ENCODE assay signal across 1 cellular context in genomic region chr9:35078066-35078465, GRCh38.
TF ChIP-seq lines count a peak whose summit lies in the region.

No MANE protein-coding gene starts in this region.

TF ChIP-seq in IMR-90, 13 proteins besides CTCF, POLR2A, EP300 and RAD21:
- TF ChIP-seq MXI1 (IDR thresholded peaks at IDR 0.05; ENCODE audit: borderline replicate concordance, low read depth, low read length) = no peak
- TF ChIP-seq USF2 (IDR thresholded peaks at IDR 0.05; ENCODE audit: low read depth, low read length) = no peak
- TF ChIP-seq BHLHE40 (IDR thresholded peaks at IDR 0.05; ENCODE audit: low read depth, low read length) = no peak
- no peak for TF ChIP-seq CHD1 (IDR thresholded peaks at IDR 0.05; ENCODE audit: low read depth, low read length)
